16 cellular contexts compared by ENCODE assay signal in the genomic region with DNA sequence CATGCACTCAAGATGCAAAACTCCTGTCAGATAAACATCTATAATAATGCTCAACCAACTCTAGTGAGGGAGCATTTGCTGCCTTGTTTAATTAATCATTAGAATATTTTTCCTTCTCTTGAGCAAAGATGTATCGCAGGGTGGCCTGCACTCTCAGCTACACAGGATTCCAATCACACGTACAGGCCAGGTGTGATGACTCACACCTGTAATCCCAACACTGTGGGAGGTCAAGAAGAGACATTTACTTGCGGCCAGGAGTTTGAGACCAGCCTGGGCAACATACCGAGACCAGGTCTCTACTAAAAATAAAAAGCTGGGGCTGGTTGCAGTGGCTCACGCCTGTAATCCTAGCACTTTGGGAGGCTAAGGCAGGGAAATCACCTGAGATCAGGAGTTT. TPM values are rescaled to one million over a fixed set of nuclear protein-coding genes. Genes with fewer than 3 reads are reported as not detected.
DNase-seq lines count a peak whose midpoint lies in the region; ATAC-seq and TF ChIP-seq lines count a peak whose summit lies in the region.
"Had no signal": no experiment of that assay in that cellular context is flagged by ENCODE, and none has a peak within 500 bp of the region (broad histone marks: within the 10 kb centered on the region; RNA-seq: fewer than 3 reads in every experiment).

No MANE protein-coding gene starts in this region.

- no peak overlapping the region for H2BK12ac ChIP-seq in H9 (ENCODE audit: insufficient read length, low read depth, low read length)

- H3K36me3 Mint-ChIP-seq in T-helper 2 cell treated with Interferon-gamma antibody and Interleukin-4, amounts not matched to agents 5 μg/mL and 100 μg/mL, for 36 hours (ENCODE audit: low read depth): peaks cover 59% of the 10 kb centered on the region
- peaks cover 57 to 93% (median 85%) of the 10 kb centered on the region in 3 experiments for H3K36me3 Mint-ChIP-seq in H9 (ENCODE audit: insufficient read depth in 1 of 3, low read depth in 3 of 3)
- peaks cover 86% of the 10 kb centered on the region for H3K36me3 Mint-ChIP-seq in stimulated activated memory B cell treated with anti-CD40 and anti-IgM and Interleukin-4, amounts not matched to agents 10 μg/mL and 1 μg/mL and 100 μg/mL, for 72 hours

- H3K23me2 ChIP-seq in H9 (ENCODE audit: insufficient read length, low read depth, low read length, poor library complexity, severe bottlenecking): no peaks in the 10 kb centered on the region

- no peak overlapping the region for H3K56ac ChIP-seq in H9 (ENCODE audit: insufficient read length, low read depth, low read length)

- peaks cover 19% of the 10 kb centered on the region for H3K9me3 Mint-ChIP-seq in T-helper 2 cell treated with Interferon-gamma antibody and Interleukin-4, amounts not matched to agents 5 μg/mL and 100 μg/mL, for 36 hours
- H3K9me3 Mint-ChIP-seq in H9: peaks cover 15 to 19% of the 10 kb centered on the region in 2 experiments
- H3K9me3 Mint-ChIP-seq in stimulated activated memory B cell treated with anti-CD40 and anti-IgM and Interleukin-4, amounts not matched to agents 10 μg/mL and 1 μg/mL and 100 μg/mL, for 72 hours: peaks cover 3% of the 10 kb centered on the region

- no peak overlapping the region for H2AFZ ChIP-seq in H9 (ENCODE audit: low read length)

- no peak overlapping the region for H2BK20ac ChIP-seq in H9 (ENCODE audit: low read depth, low read length, poor library complexity, severe bottlenecking)

- no peak overlapping the region for H3K9ac ChIP-seq in H9 (ENCODE audit: extremely low read depth, insufficient read length, low read length)

- H2AK5ac ChIP-seq in H9 (ENCODE audit: insufficient read length, low read length): no peak overlapping the region

- no peak overlapping the region for H2BK15ac ChIP-seq in H9 (ENCODE audit: low read depth, low read length)

- peak overlapping the region; percentile 60 for H3K27ac Mint-ChIP-seq in T-helper 2 cell treated with Interferon-gamma antibody and Interleukin-4, amounts not matched to agents 5 μg/mL and 100 μg/mL, for 36 hours
- H3K27ac Mint-ChIP-seq in H9: no peak overlapping the region
- H3K27ac Mint-ChIP-seq in stimulated activated memory B cell treated with anti-CD40 and anti-IgM and Interleukin-4, amounts not matched to agents 10 μg/mL and 1 μg/mL and 100 μg/mL, for 72 hours: peak overlapping the region; percentile 51

- no peaks in the 10 kb centered on the region for H3K27me3 ChIP-seq in H9 (ENCODE audit: insufficient read depth, low read length)

- no peak overlapping the region for H3K4me2 ChIP-seq in H9 (ENCODE audit: insufficient read depth, insufficient read length, low read length)
- H3K4me2 ChIP-seq: A549 had no signal

- no peak overlapping the region for H2BK120ac ChIP-seq in H9 (ENCODE audit: low read depth, low read length, poor library complexity, severe bottlenecking)

- no peak overlapping the region for H3K23ac ChIP-seq in H9 (ENCODE audit: insufficient read length, low read depth, low read length)

- H4K8ac ChIP-seq in H9 (replicated peaks; ENCODE audit: insufficient read length, low read depth, low read length): no peak overlapping the region

- H3K4ac ChIP-seq in H9 (ENCODE audit: low read depth, low read length): no peak overlapping the region

- H3T11ph ChIP-seq in H9 (ENCODE audit: low read length): no peak overlapping the region

- H4K5ac ChIP-seq in H9 (ENCODE audit: insufficient read length, low read depth, low read length): no peak overlapping the region

- no peaks in the 10 kb centered on the region for H3K9me3 ChIP-seq in H9 (ENCODE audit: control insufficient read depth, low read depth, low read length)
- H3K9me3 ChIP-seq: HAP-1 had no signal

- H4K20me1 ChIP-seq in H9 (ENCODE audit: control insufficient read depth, insufficient read depth, insufficient read length): no peaks in the 10 kb centered on the region

- ATAC-seq in stimulated activated memory B cell treated with anti-CD40 and anti-IgM and Interleukin-4, amounts not matched to agents 10 μg/mL and 1 μg/mL and 100 μg/mL, for 72 hours: no peak
- ATAC-seq in GM18867 (IDR thresholded peaks at IDR 0.05; ENCODE audit: unreplicated experiment) (no peak), GM21515 (IDR thresholded peaks at IDR 0.05; ENCODE audit: unreplicated experiment) (no peak)
- ATAC-seq: A549 had no signal

- no peak overlapping the region for H3K27ac ChIP-seq in H9 (ENCODE audit: insufficient read length, low read depth, low read length)
- H3K27ac ChIP-seq: 22Rv1, A549 had no signal

- no peak overlapping the region for H3K4me3 Mint-ChIP-seq in T-helper 2 cell treated with Interferon-gamma antibody and Interleukin-4, amounts not matched to agents 5 μg/mL and 100 μg/mL, for 36 hours
- H3K4me3 Mint-ChIP-seq in H9: no peak overlapping the region
- H3K4me3 Mint-ChIP-seq in stimulated activated memory B cell treated with anti-CD40 and anti-IgM and Interleukin-4, amounts not matched to agents 10 μg/mL and 1 μg/mL and 100 μg/mL, for 72 hours: no peak overlapping the region
- H3K4me3 Mint-ChIP-seq: CD14-positive monocyte; CD4-positive, alpha-beta memory T cell had no signal

- no peak for TF ChIP-seq CTCF in H9 (conservative IDR thresholded peaks at IDR 0.05)

- no peaks in the 10 kb centered on the region for H3K27me3 Mint-ChIP-seq in T-helper 2 cell treated with Interferon-gamma antibody and Interleukin-4, amounts not matched to agents 5 μg/mL and 100 μg/mL, for 36 hours (ENCODE audit: low read depth)
- H3K27me3 Mint-ChIP-seq in H9 (ENCODE audit: low read depth): no peaks in the 10 kb centered on the region
- H3K27me3 Mint-ChIP-seq in stimulated activated memory B cell treated with anti-CD40 and anti-IgM and Interleukin-4, amounts not matched to agents 10 μg/mL and 1 μg/mL and 100 μg/mL, for 72 hours: no peaks in the 10 kb centered on the region
- H3K27me3 Mint-ChIP-seq: CD4-positive, alpha-beta memory T cell had no signal

- no peaks in the 10 kb centered on the region for H3K79me1 ChIP-seq in H9 (ENCODE audit: insufficient read depth, low read depth, low read length, poor library complexity, severe bottlenecking)

- no peak overlapping the region for H4K91ac ChIP-seq in H9 (ENCODE audit: insufficient read length, low read depth, low read length)

- WGBS in H9 (ENCODE audit: extremely low coverage, insufficient read length, low lambda C conversion rate): no CpG with 5 or more reads among the region's 5 CpGs

- no peak overlapping the region for H3K18ac ChIP-seq in H9 (ENCODE audit: insufficient read length, low read depth, low read length)

- H3K14ac ChIP-seq in H9 (ENCODE audit: insufficient read depth, low read length): no peak overlapping the region

- H3K4me1 ChIP-seq in H9 (ENCODE audit: insufficient read depth, low read length): no peaks in the 10 kb centered on the region
- H3K4me1 ChIP-seq: A549, HAP-1 had no signal

- no peak overlapping the region for H2BK5ac ChIP-seq in H9 (ENCODE audit: insufficient read length, low read length)

- peaks cover 2% of the 10 kb centered on the region for H3K4me1 Mint-ChIP-seq in T-helper 2 cell treated with Interferon-gamma antibody and Interleukin-4, amounts not matched to agents 5 μg/mL and 100 μg/mL, for 36 hours (ENCODE audit: low read depth)
- H3K4me1 Mint-ChIP-seq in H9: no peaks in the 10 kb centered on the region
- H3K4me1 Mint-ChIP-seq in stimulated activated memory B cell treated with anti-CD40 and anti-IgM and Interleukin-4, amounts not matched to agents 10 μg/mL and 1 μg/mL and 100 μg/mL, for 72 hours: peaks cover 17% of the 10 kb centered on the region
- H3K4me1 Mint-ChIP-seq: CD14-positive monocyte had no signal

- H3K79me2 ChIP-seq in H9 (ENCODE audit: insufficient read depth, low read length): no peaks in the 10 kb centered on the region

- DNase-seq in T-helper 2 cell treated with Interferon-gamma antibody and Interleukin-4, amounts not matched to agents 5 μg/mL and 100 μg/mL, for 36 hours (ENCODE audit: low spot score): no peak
- DNase-seq in T-helper 2 cell: no peak
- DNase-seq in H9: peak; percentile 8
- peak; percentile 23 for DNase-seq in islet precursor cell
- DNase-seq: AML-193; CD4-positive, alpha-beta memory T cell; DMS153; DMS79; GDM1 had no signal

RNA-seq across cellular contexts. Expression of a gene that starts 49.1 kb away (rescaled TPM):
- total RNA-seq in H9 (2021): 83.4 and 89.7 TPM in 2 replicates

Comparison
In these comparisons a context has a peak if more than half of its experiments do, and no peak if none do; other contexts are left out.
1. DNase-seq: peak in H9 (single experiment) and islet precursor cell (single experiment); none in T-helper 2 cell treated with Interferon-gamma antibody and Interleukin-4, amounts not matched to agents 5 μg/mL and 100 μg/mL, for 36 hours (single experiment) and T-helper 2 cell (0 of 5).
2. H3K27ac Mint-ChIP-seq: peak in T-helper 2 cell treated with Interferon-gamma antibody and Interleukin-4, amounts not matched to agents 5 μg/mL and 100 μg/mL, for 36 hours (single experiment) and stimulated activated memory B cell treated with anti-CD40 and anti-IgM and Interleukin-4, amounts not matched to agents 10 μg/mL and 1 μg/mL and 100 μg/mL, for 72 hours (single experiment); none in H9 (0 of 3).